8 cellular contexts compared by ENCODE assay signal in the genomic region with DNA sequence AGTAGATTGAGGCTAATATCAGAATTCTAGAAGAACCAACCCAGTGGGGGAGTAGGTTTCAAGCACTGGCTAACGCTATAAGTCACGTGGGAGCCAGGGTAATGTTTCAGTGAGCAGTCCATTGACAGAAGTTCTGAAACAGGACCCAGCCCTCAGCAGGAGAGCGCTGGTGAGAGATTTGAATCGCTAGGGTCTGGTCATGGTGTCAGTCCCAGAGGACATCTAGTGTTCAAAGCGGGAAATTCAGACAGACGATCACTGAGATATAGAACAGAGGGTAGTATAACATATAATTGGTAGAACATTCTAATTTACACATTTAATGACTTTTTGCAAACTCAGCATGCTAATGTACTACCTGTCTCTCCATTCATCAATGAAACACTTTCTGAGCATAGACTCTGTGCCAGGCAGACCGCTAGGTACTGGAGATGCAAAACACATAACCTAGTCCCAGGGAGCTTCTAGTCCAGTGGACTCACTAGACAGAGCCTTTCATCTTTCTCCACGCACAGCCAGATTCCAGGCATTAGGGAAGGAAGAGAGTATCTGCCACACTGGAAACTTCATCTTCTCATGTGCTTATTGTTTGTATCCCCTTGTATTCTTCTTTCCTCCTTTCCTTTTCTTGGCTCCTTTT. TPM values are rescaled to one million over a fixed set of nuclear protein-coding genes. Genes with fewer than 3 reads are reported as not detected.
DNase-seq lines count a peak whose midpoint lies in the region; ATAC-seq and TF ChIP-seq lines count a peak whose summit lies in the region.

No MANE protein-coding gene starts in this region.

- H3K9me3 Mint-ChIP-seq in WTC11 = 0 out of 2 replicates have a peak, but pooled peaks cover 2% of the 10 kb centered on the region

- H3K9me3 ChIP-seq in mucosa of descending colon = no peaks in the 10 kb centered on the region

- ATAC-seq in GM18511 (IDR thresholded peaks at IDR 0.05; ENCODE audit: unreplicated experiment) (peak; percentile 89), HG02885 (IDR thresholded peaks at IDR 0.05; ENCODE audit: poor library complexity, unreplicated experiment) (peak; percentile 89), WTC11 (peak; percentile 90), mucosa of descending colon (peak; percentile 95)

- intact Hi-C loops in mucosa of descending colon (cut with DNase I, micrococcal nuclease) = loop anchor here (5.0 to 10.0 kb wide), 2 partner anchors 119 to 158 kb away; no protein-coding TSS in a partner anchor

- H3K27me3 Mint-ChIP-seq in WTC11 (ENCODE audit: low read depth) = peaks cover 2% of the 10 kb centered on the region; the same call in 1 of the 2 replicates

- no peaks in the 10 kb centered on the region for H3K36me3 ChIP-seq in mucosa of descending colon (ENCODE audit: low read depth)

- no peaks in the 10 kb centered on the region for H3K36me3 Mint-ChIP-seq in WTC11

- no peaks in the 10 kb centered on the region for H3K4me1 ChIP-seq in mucosa of descending colon (ENCODE audit: low read depth)

- H3K4me3 ChIP-seq in AG10803 (ENCODE audit: low read length) = no peak overlapping the region
- no peak overlapping the region for H3K4me3 ChIP-seq in epithelial cell of esophagus (ENCODE audit: low read length)
- no peak overlapping the region for H3K4me3 ChIP-seq in mucosa of descending colon

- no peak overlapping the region for H3K27ac Mint-ChIP-seq in WTC11

- DNase-seq in AG10803 (ENCODE audit: low read depth) (peak; percentile 58), NCI-H2171 (lab: John Stamatoyannopoulos, UW) (peak; percentile 19), WTC11 (ENCODE audit: low spot score) (peak; percentile 66), epithelial cell of esophagus (ENCODE audit: low read depth) (peak; percentile 77), mucosa of descending colon (peak in 2 of 3 donors; percentile 41 to 81), ureter (ENCODE audit: low spot score) (peak; percentile 65)

- POLR2A ChIA-PET in WTC11 (lab: Charles Lee) = no interaction called here

- H3K4me3 Mint-ChIP-seq in WTC11 = no peak overlapping the region

- H3K4me1 Mint-ChIP-seq in WTC11 = peaks cover 12% of the 10 kb centered on the region

- TF ChIP-seq CTCF in AG10803 (conservative IDR thresholded peaks at IDR 0.05; ENCODE audit: low read length) (peak; percentile 73), WTC11 (IDR thresholded peaks at IDR 0.05) (no peak), epithelial cell of esophagus (IDR thresholded peaks at IDR 0.05; ENCODE audit: insufficient read depth, low read depth, low read length, missing control alignments) (peak; percentile 77), mucosa of descending colon (IDR thresholded peaks at IDR 0.05) (no peak)

- CTCF ChIA-PET in WTC11 (lab: Charles Lee) = interaction anchor here (0.6 to 2.6 kb wide), 29 partner anchors 10 to 282 kb away, joined by 3 to 21 read pairs (median 5); partner anchors contain the start of gene RNASE4

TF ChIP-seq in WTC11, 78 proteins besides CTCF, POLR2A, EP300 and RAD21:
- TF ChIP-seq CDX4 (CRISPR knock-in tag; IDR thresholded peaks at IDR 0.05; ENCODE audit: borderline replicate concordance) (no peak), ATF1 (CRISPR knock-in tag; IDR thresholded peaks at IDR 0.05) (no peak), NR2C2 (CRISPR knock-in tag; IDR thresholded peaks at IDR 0.05) (no peak), USF2 (CRISPR knock-in tag; IDR thresholded peaks at IDR 0.05) (peak; percentile 81), ZNF263 (CRISPR knock-in tag; IDR thresholded peaks at IDR 0.05; ENCODE audit: low read depth) (no peak), OVOL2 (CRISPR knock-in tag; IDR thresholded peaks at IDR 0.05; ENCODE audit: borderline replicate concordance) (no peak), ZNF416 (CRISPR knock-in tag; IDR thresholded peaks at IDR 0.05) (no peak), SP1 (CRISPR knock-in tag; conservative IDR thresholded peaks at IDR 0.05) (no peak), NFE2L1 (CRISPR knock-in tag; IDR thresholded peaks at IDR 0.05) (no peak), ELF4 (CRISPR knock-in tag; IDR thresholded peaks at IDR 0.05; ENCODE audit: low read depth) (no peak), TCF7 (CRISPR knock-in tag; IDR thresholded peaks at IDR 0.05; ENCODE audit: low read depth) (no peak), ZNF219 (CRISPR knock-in tag; IDR thresholded peaks at IDR 0.05; ENCODE audit: borderline replicate concordance) (no peak)
- TF ChIP-seq, protein P1, sequence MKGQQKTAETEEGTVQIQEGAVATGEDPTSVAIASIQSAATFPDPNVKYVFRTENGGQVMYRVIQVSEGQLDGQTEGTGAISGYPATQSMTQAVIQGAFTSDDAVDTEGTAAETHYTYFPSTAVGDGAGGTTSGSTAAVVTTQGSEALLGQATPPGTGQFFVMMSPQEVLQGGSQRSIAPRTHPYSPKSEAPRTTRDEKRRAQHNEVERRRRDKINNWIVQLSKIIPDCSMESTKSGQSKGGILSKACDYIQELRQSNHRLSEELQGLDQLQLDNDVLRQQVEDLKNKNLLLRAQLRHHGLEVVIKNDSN (CRISPR knock-in tag; IDR thresholded peaks at IDR 0.05) = peak; percentile 72; the same call in 1 of the 2 replicates

RNA-seq across cellular contexts. Expression of gene RNASE3, which starts 35.4 kb away (rescaled TPM):
- not detected in 3 replicates for total RNA-seq in WTC11 (2021)
- total RNA-seq in mucosa of descending colon = not detected
- not detected for total RNA-seq in ureter

RNA-seq across cellular contexts. Expression of gene RNASE1, which starts 53.1 kb away (rescaled TPM):
- total RNA-seq in WTC11 (2021) (3.4 to 6.2 TPM (median 4.7 TPM) in 3 replicates), mucosa of descending colon (100 to 1,000 TPM; 105 to 275 (median 203) TPM), ureter (67.3 TPM)

Comparison
In these comparisons a context has a peak if more than half of its experiments do, and no peak if none do; other contexts are left out.
1. DNase-seq: peak in every context shown above with its lines; median percentile 77 in epithelial cell of esophagus; 66 in WTC11; 65 in ureter; 61 in mucosa of descending colon; 58 in AG10803; 19 in NCI-H2171.
2. CTCF ChIP-seq: peak in AG10803 (single experiment) and epithelial cell of esophagus (single experiment); none in WTC11 (single experiment) and mucosa of descending colon (single experiment).
3. Peak in every context shown above with its lines, with median percentiles within 50 percentile points of each other: ATAC-seq.